Comparison of ENCODE assay signal across 28 cellular contexts in the genomic region with DNA sequence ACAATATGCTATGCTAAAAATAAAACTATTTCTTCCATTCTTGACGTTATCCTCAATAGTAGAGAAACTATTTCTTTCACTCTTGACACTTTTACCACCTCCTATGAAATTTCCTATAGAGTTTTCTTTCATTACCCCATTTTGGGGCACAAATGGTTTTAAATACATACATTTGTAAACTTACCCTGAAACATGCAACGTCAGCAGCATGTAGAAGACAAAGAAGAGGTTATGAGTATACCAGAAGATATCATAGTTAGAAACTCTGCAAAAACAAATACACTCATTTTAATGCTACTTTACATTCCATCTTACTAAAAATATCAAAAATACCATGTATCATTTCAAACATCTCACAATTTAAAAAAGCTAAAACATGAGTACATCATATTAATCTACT.
"Had no signal": no experiment of that assay in that cellular context is flagged by ENCODE, and none has a peak within 500 bp of the region (broad histone marks: within the 10 kb centered on the region; RNA-seq: fewer than 3 reads in every experiment).

No MANE protein-coding gene starts in this region.

- H3K4me2 ChIP-seq: hepatocyte had no signal

- DNase-seq: islet precursor cell; left ventricle myocardium inferior; mesendoderm; midbrain; mucosa of descending colon; naive thymus-derived CD4-positive, alpha-beta T cell; nucleus accumbens; pancreas; posterior cingulate gyrus; retina; right cardiac atrium; sigmoid colon; small intestine; spleen; stimulated activated CD4-positive, alpha-beta T cell treated with anti-CD3 and anti-CD28 coated beads, Interleukin-4, amount 100 ng/mL, for 24 hours; stimulated activated naive CD4-positive, alpha-beta T cell; tibial artery; trophoblast cell; upper lobe of right lung had no signal

- H3K27ac ChIP-seq: hepatocyte, left ventricle myocardium inferior, pancreas, prostate gland, sigmoid colon, spleen, suprapubic skin, upper lobe of right lung had no signal

- H3K4me1 Mint-ChIP-seq: naive thymus-derived CD4-positive, alpha-beta T cell; neural crest cell; stimulated activated effector memory CD8-positive, alpha-beta T cell treated with anti-CD3 and anti-CD28 coated beads, Interleukin-12 subunit alpha, Interleukin-12 subunit beta, amount 100 ng/mL, for 72 hours had no signal

- ATAC-seq: mucosa of descending colon; naive thymus-derived CD4-positive, alpha-beta T cell; natural killer cell treated with Interleukin-12 subunit alpha and Interleukin-12 subunit beta and Interleukin-15 and Interleukin-18, amount 100 ng/mL, for 72 hours; pancreas; right cardiac atrium; stimulated activated effector memory CD8-positive, alpha-beta T cell treated with anti-CD3 and anti-CD28 coated beads, Interleukin-12 subunit alpha, Interleukin-12 subunit beta, amount 100 ng/mL, for 72 hours; upper lobe of right lung had no signal

- H3K36me3 Mint-ChIP-seq: naive thymus-derived CD4-positive, alpha-beta T cell; natural killer cell treated with Interleukin-12 subunit alpha and Interleukin-12 subunit beta and Interleukin-15 and Interleukin-18, amount 100 ng/mL, for 72 hours; stimulated activated effector memory CD8-positive, alpha-beta T cell treated with anti-CD3 and anti-CD28 coated beads, Interleukin-12 subunit alpha, Interleukin-12 subunit beta, amount 100 ng/mL, for 72 hours had no signal

- H3K79me2 ChIP-seq: hepatocyte had no signal

- H3K4me3 ChIP-seq: hepatocyte, left ventricle myocardium inferior, lung, mucosa of descending colon, pancreas, prostate gland, sigmoid colon, spleen, suprapubic skin, thoracic aorta, tibial artery, upper lobe of right lung had no signal

- H3K27me3 Mint-ChIP-seq: naive thymus-derived CD4-positive, alpha-beta T cell; natural killer cell treated with Interleukin-12 subunit alpha and Interleukin-12 subunit beta and Interleukin-15 and Interleukin-18, amount 100 ng/mL, for 72 hours; stimulated activated naive CD8-positive, alpha-beta T cell treated with anti-CD3 and anti-CD28 coated beads, Interleukin-15, Interleukin-2, amounts not matched to agents 100 ng/mL and 50 ng/mL, for 24 hours had no signal

- H2AFZ ChIP-seq: hepatocyte had no signal

- H3K27me3 ChIP-seq: hepatocyte, pancreas, sigmoid colon, spleen, suprapubic skin, tibial artery, upper lobe of right lung had no signal

- H3K4me3 Mint-ChIP-seq: naive thymus-derived CD4-positive, alpha-beta T cell; natural killer cell treated with Interleukin-12 subunit alpha and Interleukin-12 subunit beta and Interleukin-15 and Interleukin-18, amount 100 ng/mL, for 72 hours; neural crest cell; stimulated activated effector memory CD8-positive, alpha-beta T cell treated with anti-CD3 and anti-CD28 coated beads, Interleukin-12 subunit alpha, Interleukin-12 subunit beta, amount 100 ng/mL, for 72 hours; stimulated activated naive CD8-positive, alpha-beta T cell treated with anti-CD3 and anti-CD28 coated beads, Interleukin-15, Interleukin-2, amounts not matched to agents 100 ng/mL and 50 ng/mL, for 24 hours had no signal

- H3K9me3 Mint-ChIP-seq: naive thymus-derived CD4-positive, alpha-beta T cell; natural killer cell treated with Interleukin-12 subunit alpha and Interleukin-12 subunit beta and Interleukin-15 and Interleukin-18, amount 100 ng/mL, for 72 hours; neural crest cell; stimulated activated naive CD8-positive, alpha-beta T cell treated with anti-CD3 and anti-CD28 coated beads, Interleukin-15, Interleukin-2, amounts not matched to agents 100 ng/mL and 50 ng/mL, for 24 hours had no signal

- H3K36me3 ChIP-seq: left ventricle myocardium inferior, pancreas, prostate gland, sigmoid colon, spleen, suprapubic skin, thoracic aorta, upper lobe of right lung had no signal

- H3K4me1 ChIP-seq: left ventricle myocardium inferior, pancreas, prostate gland, sigmoid colon, spleen, suprapubic skin, upper lobe of right lung had no signal

- H3K9me3 ChIP-seq: left ventricle myocardium inferior, mucosa of descending colon, pancreas, prostate gland, sigmoid colon, suprapubic skin, thoracic aorta, tibial artery, upper lobe of right lung had no signal

- H3K27ac Mint-ChIP-seq: naive thymus-derived CD4-positive, alpha-beta T cell; natural killer cell treated with Interleukin-12 subunit alpha and Interleukin-12 subunit beta and Interleukin-15 and Interleukin-18, amount 100 ng/mL, for 72 hours; stimulated activated effector memory CD8-positive, alpha-beta T cell treated with anti-CD3 and anti-CD28 coated beads, Interleukin-12 subunit alpha, Interleukin-12 subunit beta, amount 100 ng/mL, for 72 hours; stimulated activated naive CD8-positive, alpha-beta T cell treated with anti-CD3 and anti-CD28 coated beads, Interleukin-15, Interleukin-2, amounts not matched to agents 100 ng/mL and 50 ng/mL, for 24 hours had no signal
